In genomic region chr17:75456417-75457046, GRCh38 we compare ENCODE assay signal across 1 cellular context.
TF ChIP-seq lines count a peak whose summit lies in the region.

TMEM94 (plus strand) TSS chr17:75456635; CDS start chr17:75471906, 15,271 bp downstream.

TF ChIP-seq in HepG2, 621 proteins besides CTCF, POLR2A, EP300 and RAD21 (continued from another document and continues in another):
- no peak for TF ChIP-seq IRF1 (CRISPR knock-in tag; IDR thresholded peaks at IDR 0.05; ENCODE audit: low read depth)
- 0 out of 2 replicates have a peak, but pooled peaks have one; percentile 22 for TF ChIP-seq ZNF431 (CRISPR knock-in tag; IDR thresholded peaks at IDR 0.05; ENCODE audit: borderline replicate concordance, low read depth)
- TF ChIP-seq, protein P1, sequence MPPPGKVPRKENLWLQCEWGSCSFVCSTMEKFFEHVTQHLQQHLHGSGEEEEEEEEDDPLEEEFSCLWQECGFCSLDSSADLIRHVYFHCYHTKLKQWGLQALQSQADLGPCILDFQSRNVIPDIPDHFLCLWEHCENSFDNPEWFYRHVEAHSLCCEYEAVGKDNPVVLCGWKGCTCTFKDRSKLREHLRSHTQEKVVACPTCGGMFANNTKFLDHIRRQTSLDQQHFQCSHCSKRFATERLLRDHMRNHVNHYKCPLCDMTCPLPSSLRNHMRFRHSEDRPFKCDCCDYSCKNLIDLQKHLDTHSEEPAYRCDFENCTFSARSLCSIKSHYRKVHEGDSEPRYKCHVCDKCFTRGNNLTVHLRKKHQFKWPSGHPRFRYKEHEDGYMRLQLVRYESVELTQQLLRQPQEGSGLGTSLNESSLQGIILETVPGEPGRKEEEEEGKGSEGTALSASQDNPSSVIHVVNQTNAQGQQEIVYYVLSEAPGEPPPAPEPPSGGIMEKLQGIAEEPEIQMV (CRISPR knock-in tag; IDR thresholded peaks at IDR 0.05; ENCODE audit: low read depth), result no peak
- no peak; the same call in 1 of the 2 replicates for TF ChIP-seq ZNF460 (CRISPR knock-in tag; IDR thresholded peaks at IDR 0.05; ENCODE audit: borderline replicate concordance)
- TF ChIP-seq, protein P2, sequence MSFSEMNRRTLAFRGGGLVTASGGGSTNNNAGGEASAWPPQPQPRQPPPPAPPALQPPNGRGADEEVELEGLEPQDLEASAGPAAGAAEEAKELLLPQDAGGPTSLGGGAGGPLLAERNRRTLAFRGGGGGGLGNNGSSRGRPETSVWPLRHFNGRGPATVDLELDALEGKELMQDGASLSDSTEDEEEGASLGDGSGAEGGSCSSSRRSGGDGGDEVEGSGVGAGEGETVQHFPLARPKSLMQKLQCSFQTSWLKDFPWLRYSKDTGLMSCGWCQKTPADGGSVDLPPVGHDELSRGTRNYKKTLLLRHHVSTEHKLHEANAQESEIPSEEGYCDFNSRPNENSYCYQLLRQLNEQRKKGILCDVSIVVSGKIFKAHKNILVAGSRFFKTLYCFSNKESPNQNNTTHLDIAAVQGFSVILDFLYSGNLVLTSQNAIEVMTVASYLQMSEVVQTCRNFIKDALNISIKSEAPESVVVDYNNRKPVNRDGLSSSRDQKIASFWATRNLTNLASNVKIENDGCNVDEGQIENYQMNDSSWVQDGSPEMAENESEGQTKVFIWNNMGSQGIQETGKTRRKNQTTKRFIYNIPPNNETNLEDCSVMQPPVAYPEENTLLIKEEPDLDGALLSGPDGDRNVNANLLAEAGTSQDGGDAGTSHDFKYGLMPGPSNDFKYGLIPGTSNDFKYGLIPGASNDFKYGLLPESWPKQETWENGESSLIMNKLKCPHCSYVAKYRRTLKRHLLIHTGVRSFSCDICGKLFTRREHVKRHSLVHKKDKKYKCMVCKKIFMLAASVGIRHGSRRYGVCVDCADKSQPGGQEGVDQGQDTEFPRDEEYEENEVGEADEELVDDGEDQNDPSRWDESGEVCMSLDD (CRISPR knock-in tag; IDR thresholded peaks at IDR 0.05; ENCODE audit: borderline replicate concordance), result no peak
- TF ChIP-seq NCOA2 (CRISPR knock-in tag; IDR thresholded peaks at IDR 0.05), result peak; percentile 32
- TF ChIP-seq, protein P3, sequence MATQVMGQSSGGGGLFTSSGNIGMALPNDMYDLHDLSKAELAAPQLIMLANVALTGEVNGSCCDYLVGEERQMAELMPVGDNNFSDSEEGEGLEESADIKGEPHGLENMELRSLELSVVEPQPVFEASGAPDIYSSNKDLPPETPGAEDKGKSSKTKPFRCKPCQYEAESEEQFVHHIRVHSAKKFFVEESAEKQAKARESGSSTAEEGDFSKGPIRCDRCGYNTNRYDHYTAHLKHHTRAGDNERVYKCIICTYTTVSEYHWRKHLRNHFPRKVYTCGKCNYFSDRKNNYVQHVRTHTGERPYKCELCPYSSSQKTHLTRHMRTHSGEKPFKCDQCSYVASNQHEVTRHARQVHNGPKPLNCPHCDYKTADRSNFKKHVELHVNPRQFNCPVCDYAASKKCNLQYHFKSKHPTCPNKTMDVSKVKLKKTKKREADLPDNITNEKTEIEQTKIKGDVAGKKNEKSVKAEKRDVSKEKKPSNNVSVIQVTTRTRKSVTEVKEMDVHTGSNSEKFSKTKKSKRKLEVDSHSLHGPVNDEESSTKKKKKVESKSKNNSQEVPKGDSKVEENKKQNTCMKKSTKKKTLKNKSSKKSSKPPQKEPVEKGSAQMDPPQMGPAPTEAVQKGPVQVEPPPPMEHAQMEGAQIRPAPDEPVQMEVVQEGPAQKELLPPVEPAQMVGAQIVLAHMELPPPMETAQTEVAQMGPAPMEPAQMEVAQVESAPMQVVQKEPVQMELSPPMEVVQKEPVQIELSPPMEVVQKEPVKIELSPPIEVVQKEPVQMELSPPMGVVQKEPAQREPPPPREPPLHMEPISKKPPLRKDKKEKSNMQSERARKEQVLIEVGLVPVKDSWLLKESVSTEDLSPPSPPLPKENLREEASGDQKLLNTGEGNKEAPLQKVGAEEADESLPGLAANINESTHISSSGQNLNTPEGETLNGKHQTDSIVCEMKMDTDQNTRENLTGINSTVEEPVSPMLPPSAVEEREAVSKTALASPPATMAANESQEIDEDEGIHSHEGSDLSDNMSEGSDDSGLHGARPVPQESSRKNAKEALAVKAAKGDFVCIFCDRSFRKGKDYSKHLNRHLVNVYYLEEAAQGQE (IDR thresholded peaks at IDR 0.05; ENCODE audit: borderline replicate concordance in 1 of 2, low read depth in 1 of 2, low read length in 2 of 2), result peak in 1 of 2 experiments; percentile 28; a peak in 1 of 4 replicates
- TF ChIP-seq ZZZ3 (CRISPR knock-in tag; IDR thresholded peaks at IDR 0.05; ENCODE audit: borderline replicate concordance), result no peak
- TF ChIP-seq SETDB1 (CRISPR knock-in tag; IDR thresholded peaks at IDR 0.05; ENCODE audit: borderline replicate concordance), result no peak
- no peak for TF ChIP-seq ZNF180 (CRISPR knock-in tag; IDR thresholded peaks at IDR 0.05; ENCODE audit: borderline replicate concordance, low read depth)
- TF ChIP-seq NFIC (IDR thresholded peaks at IDR 0.05; ENCODE audit: low read length), result no peak
- 0 out of 2 replicates have a peak, but pooled peaks have one; percentile 52 for TF ChIP-seq MZF1 (CRISPR knock-in tag; IDR thresholded peaks at IDR 0.05; ENCODE audit: borderline replicate concordance)
- TF ChIP-seq ZNF329 (CRISPR knock-in tag; IDR thresholded peaks at IDR 0.05; ENCODE audit: low read depth), result no peak
- peak; percentile 87; the same call in 1 of the 2 replicates for TF ChIP-seq NFKB2 (CRISPR knock-in tag; IDR thresholded peaks at IDR 0.05; ENCODE audit: borderline replicate concordance)
- TF ChIP-seq POLR2G (IDR thresholded peaks at IDR 0.05; ENCODE audit: low read depth, low read length), result peak; percentile 92
- no peak; the same call in 1 of the 2 replicates for TF ChIP-seq ZNF362 (CRISPR knock-in tag; IDR thresholded peaks at IDR 0.05; ENCODE audit: borderline replicate concordance)
- TF ChIP-seq, protein P4, sequence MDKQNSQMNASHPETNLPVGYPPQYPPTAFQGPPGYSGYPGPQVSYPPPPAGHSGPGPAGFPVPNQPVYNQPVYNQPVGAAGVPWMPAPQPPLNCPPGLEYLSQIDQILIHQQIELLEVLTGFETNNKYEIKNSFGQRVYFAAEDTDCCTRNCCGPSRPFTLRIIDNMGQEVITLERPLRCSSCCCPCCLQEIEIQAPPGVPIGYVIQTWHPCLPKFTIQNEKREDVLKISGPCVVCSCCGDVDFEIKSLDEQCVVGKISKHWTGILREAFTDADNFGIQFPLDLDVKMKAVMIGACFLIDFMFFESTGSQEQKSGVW (CRISPR knock-in tag; IDR thresholded peaks at IDR 0.05; ENCODE audit: borderline replicate concordance), result no peak
- TF ChIP-seq CERS6 (CRISPR knock-in tag; IDR thresholded peaks at IDR 0.05), result no peak
- TF ChIP-seq SNRNP70 (IDR thresholded peaks at IDR 0.05; ENCODE audit: low read depth, low read length), result no peak
- no peak for TF ChIP-seq ZFYVE20 (CRISPR knock-in tag; IDR thresholded peaks at IDR 0.05; ENCODE audit: borderline replicate concordance, low read depth)
- TF ChIP-seq MXI1 (IDR thresholded peaks at IDR 0.05; ENCODE audit: borderline replicate concordance, low read depth, low read length), result peak; percentile 34; the same call in 1 of the 3 replicates
- TF ChIP-seq PHF8 (CRISPR knock-in tag; IDR thresholded peaks at IDR 0.05), result peak; percentile 84
- TF ChIP-seq IKZF1 (IDR thresholded peaks at IDR 0.05), result no peak
- TF ChIP-seq, protein P5, sequence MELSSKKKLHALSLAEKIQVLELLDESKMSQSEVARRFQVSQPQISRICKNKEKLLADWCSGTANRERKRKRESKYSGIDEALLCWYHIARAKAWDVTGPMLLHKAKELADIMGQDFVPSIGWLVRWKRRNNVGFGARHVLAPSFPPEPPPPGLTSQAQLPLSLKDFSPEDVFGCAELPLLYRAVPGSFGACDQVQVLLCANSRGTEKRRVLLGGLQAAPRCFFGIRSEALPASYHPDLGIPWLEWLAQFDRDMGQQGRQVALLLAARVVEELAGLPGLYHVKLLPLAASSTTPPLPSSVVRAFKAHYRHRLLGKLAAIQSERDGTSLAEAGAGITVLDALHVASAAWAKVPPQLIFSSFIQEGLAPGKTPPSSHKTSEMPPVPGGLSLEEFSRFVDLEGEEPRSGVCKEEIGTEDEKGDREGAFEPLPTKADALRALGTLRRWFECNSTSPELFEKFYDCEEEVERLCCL (CRISPR knock-in tag; IDR thresholded peaks at IDR 0.05; ENCODE audit: borderline replicate concordance), result no peak
- peak; percentile 47; the same call in 1 of the 2 replicates for TF ChIP-seq ZNF275 (CRISPR knock-in tag; IDR thresholded peaks at IDR 0.05; ENCODE audit: borderline replicate concordance)
- no peak for TF ChIP-seq ZNF33B (CRISPR knock-in tag; IDR thresholded peaks at IDR 0.05)
- TF ChIP-seq, protein P6, sequence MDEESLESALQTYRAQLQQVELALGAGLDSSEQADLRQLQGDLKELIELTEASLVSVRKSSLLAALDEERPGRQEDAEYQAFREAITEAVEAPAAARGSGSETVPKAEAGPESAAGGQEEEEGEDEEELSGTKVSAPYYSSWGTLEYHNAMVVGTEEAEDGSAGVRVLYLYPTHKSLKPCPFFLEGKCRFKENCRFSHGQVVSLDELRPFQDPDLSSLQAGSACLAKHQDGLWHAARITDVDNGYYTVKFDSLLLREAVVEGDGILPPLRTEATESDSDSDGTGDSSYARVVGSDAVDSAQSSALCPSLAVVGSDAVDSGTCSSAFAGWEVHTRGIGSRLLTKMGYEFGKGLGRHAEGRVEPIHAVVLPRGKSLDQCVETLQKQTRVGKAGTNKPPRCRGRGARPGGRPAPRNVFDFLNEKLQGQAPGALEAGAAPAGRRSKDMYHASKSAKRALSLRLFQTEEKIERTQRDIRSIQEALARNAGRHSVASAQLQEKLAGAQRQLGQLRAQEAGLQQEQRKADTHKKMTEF (CRISPR knock-in tag; IDR thresholded peaks at IDR 0.05), result peak; percentile 80; the same call in 1 of the 2 replicates
- TF ChIP-seq FOXA1 (IDR thresholded peaks at IDR 0.05), result no peak
- TF ChIP-seq FOXA1 (CRISPR knock-in tag; IDR thresholded peaks at IDR 0.05), result no peak
- TF ChIP-seq, protein P7, sequence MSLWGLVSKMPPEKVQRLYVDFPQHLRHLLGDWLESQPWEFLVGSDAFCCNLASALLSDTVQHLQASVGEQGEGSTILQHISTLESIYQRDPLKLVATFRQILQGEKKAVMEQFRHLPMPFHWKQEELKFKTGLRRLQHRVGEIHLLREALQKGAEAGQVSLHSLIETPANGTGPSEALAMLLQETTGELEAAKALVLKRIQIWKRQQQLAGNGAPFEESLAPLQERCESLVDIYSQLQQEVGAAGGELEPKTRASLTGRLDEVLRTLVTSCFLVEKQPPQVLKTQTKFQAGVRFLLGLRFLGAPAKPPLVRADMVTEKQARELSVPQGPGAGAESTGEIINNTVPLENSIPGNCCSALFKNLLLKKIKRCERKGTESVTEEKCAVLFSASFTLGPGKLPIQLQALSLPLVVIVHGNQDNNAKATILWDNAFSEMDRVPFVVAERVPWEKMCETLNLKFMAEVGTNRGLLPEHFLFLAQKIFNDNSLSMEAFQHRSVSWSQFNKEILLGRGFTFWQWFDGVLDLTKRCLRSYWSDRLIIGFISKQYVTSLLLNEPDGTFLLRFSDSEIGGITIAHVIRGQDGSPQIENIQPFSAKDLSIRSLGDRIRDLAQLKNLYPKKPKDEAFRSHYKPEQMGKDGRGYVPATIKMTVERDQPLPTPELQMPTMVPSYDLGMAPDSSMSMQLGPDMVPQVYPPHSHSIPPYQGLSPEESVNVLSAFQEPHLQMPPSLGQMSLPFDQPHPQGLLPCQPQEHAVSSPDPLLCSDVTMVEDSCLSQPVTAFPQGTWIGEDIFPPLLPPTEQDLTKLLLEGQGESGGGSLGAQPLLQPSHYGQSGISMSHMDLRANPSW (CRISPR knock-in tag; IDR thresholded peaks at IDR 0.05; ENCODE audit: borderline replicate concordance), result no peak
- no peak for TF ChIP-seq JUN (CRISPR knock-in tag; IDR thresholded peaks at IDR 0.05)
- TF ChIP-seq ZNF484 (CRISPR knock-in tag; IDR thresholded peaks at IDR 0.05; ENCODE audit: borderline replicate concordance, low read depth), result 0 out of 2 replicates have a peak, but pooled peaks have one; percentile 16
- TF ChIP-seq ARID3A (IDR thresholded peaks at IDR 0.05; ENCODE audit: low read depth, low read length), result no peak
- 0 out of 2 replicates have a peak, but pooled peaks have one; percentile 76 for TF ChIP-seq ZSCAN29 (CRISPR knock-in tag; conservative IDR thresholded peaks at IDR 0.05)
- TF ChIP-seq SRSF1 (optimal IDR thresholded peaks at IDR 0.05; ENCODE audit: low read depth, low read length), result peak; percentile 98
- TF ChIP-seq ATAD3A (CRISPR knock-in tag; IDR thresholded peaks at IDR 0.05), result no peak
